In the genomic region with DNA sequence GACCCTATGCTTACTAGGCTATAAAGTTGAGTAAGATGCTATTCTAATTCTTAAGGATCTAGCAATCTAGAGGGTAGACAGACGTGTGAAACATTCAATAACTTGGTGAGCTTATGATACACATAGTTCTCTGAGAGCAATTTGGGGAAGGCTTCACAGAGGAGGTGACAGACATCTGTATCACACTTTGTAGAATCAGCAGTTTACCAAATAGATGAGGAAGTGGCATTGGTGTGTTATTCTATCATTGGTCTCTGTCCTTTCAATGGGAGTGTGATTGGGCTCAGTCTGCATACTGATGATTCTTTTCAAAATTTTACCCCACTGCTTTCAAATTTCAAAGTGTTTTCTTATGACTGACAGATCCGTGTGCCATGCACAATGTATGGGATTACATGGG, we compare ENCODE assay signal across 23 cellular contexts. TPM values are rescaled to one million over a fixed set of nuclear protein-coding genes. Genes with fewer than 3 reads are reported as not detected.
"Had no signal": no experiment of that assay in that cellular context is flagged by ENCODE, and none has a peak within 500 bp of the region (broad histone marks: within the 10 kb centered on the region; RNA-seq: fewer than 3 reads in every experiment).

No MANE protein-coding gene starts in this region.

- H3K4me3 ChIP-seq: colonic mucosa, hepatocyte, ovary, right atrium auricular region, sigmoid colon, skin epidermis, testis, tibial nerve had no signal

- H3K36me3 ChIP-seq: colonic mucosa, ovary, right atrium auricular region, sigmoid colon, tibial nerve had no signal

- DNase-seq: colonic mucosa; dermis blood vessel endothelial cell; effector CD4-positive, alpha-beta T cell; endodermal cell; erythroblast; foreskin keratinocyte; kidney; left cardiac atrium; left ventricle myocardium superior; mammary epithelial cell; natural killer cell; ovary; sigmoid colon; stimulated activated CD4-positive, alpha-beta T cell treated with anti-CD3 and anti-CD28 coated beads, Interleukin-2, amount 100 ng/mL, for 24 hours; stimulated activated CD4-positive, alpha-beta T cell treated with anti-CD3 and anti-CD28 coated beads, Interleukin-4, amount 100 ng/mL, for 4 hours; stimulated activated naive B cell treated with anti-CD40 and anti-IgM and Interleukin-4, amounts not matched to agents 10 μg/mL and 1 μg/mL and 100 μg/mL, for 72 hours; stimulated activated naive CD8-positive, alpha-beta T cell treated with anti-CD3 and anti-CD28 coated beads, Interleukin-15, amount 100 ng/mL, for 72 hours; testis had no signal

- ATAC-seq: foreskin keratinocyte; left cardiac atrium; left ventricle myocardium superior; natural killer cell; stimulated activated naive B cell treated with anti-CD40 and anti-IgM and Interleukin-4, amounts not matched to agents 10 μg/mL and 1 μg/mL and 100 μg/mL, for 72 hours; stimulated activated naive CD8-positive, alpha-beta T cell treated with anti-CD3 and anti-CD28 coated beads, Interleukin-15, amount 100 ng/mL, for 72 hours had no signal

- H3K4me1 ChIP-seq: colonic mucosa, foreskin keratinocyte, testis had no signal

- FAIRE-seq: endothelial cell of umbilical vein, kidney had no signal

- H3K4me2 ChIP-seq: hepatocyte had no signal

- H3K27ac ChIP-seq: colonic mucosa, foreskin keratinocyte, hepatocyte, ovary, right atrium auricular region, sigmoid colon, skin epidermis, testis, tibial nerve had no signal

- H3K9me3 ChIP-seq: colonic mucosa, ovary, right atrium auricular region, sigmoid colon, testis, tibial nerve had no signal

- H3K27me3 ChIP-seq: colonic mucosa, hepatocyte, ovary, right atrium auricular region, sigmoid colon, testis, tibial nerve had no signal

RNA-seq across cellular contexts. Expression of a gene that starts 47.0 kb away (rescaled TPM):
- total RNA-seq: dermis blood vessel endothelial cell, foreskin keratinocyte had no signal
